ENCODE assay signal across 8 cellular contexts in genomic region chr11:67572747-67573419, GRCh38. TPM values are rescaled to one million over a fixed set of nuclear protein-coding genes. Genes with fewer than 3 reads are reported as not detected.
DNase-seq lines count a peak whose midpoint lies in the region; ATAC-seq, FAIRE-seq and TF ChIP-seq lines count a peak whose summit lies in the region.

No MANE protein-coding gene starts in this region.

- no peak overlapping the region for H3K4me3 Mint-ChIP-seq in activated naive CD4-positive, alpha-beta T cell treated with anti-CD3 and anti-CD28 coated beads for 36 hours

- FAIRE-seq in GM12892 (lab: Jason Lieb, UNC): peak; percentile 69

- intact Hi-C loops in activated naive CD4-positive, alpha-beta T cell treated with anti-CD3 and anti-CD28 coated beads for 36 hours (cut with micrococcal nuclease): no loop called here

- peak; percentile 76 for TF ChIP-seq CTCF in hepatocyte (IDR thresholded peaks at IDR 0.05; ENCODE audit: poor library complexity)

- H3K27me3 Mint-ChIP-seq in activated naive CD4-positive, alpha-beta T cell treated with anti-CD3 and anti-CD28 coated beads for 36 hours (ENCODE audit: low read depth): peaks cover 8% of the 10 kb centered on the region

- CTCF ChIA-PET in activated naive CD4-positive, alpha-beta T cell treated with anti-CD3 and anti-CD28 coated beads for 36 hours (lab: Charles Lee): interaction anchor here (0.6 to 2.0 kb wide), 6 partner anchors 10 to 87 kb away, joined by 3 to 10 read pairs (median 4); no protein-coding TSS in a partner anchor

- H3K4me2 ChIP-seq in hepatocyte: no peak overlapping the region

- H3K9me3 Mint-ChIP-seq in activated naive CD4-positive, alpha-beta T cell treated with anti-CD3 and anti-CD28 coated beads for 36 hours: no peaks in the 10 kb centered on the region

- no peak overlapping the region for H3K27ac Mint-ChIP-seq in activated naive CD4-positive, alpha-beta T cell treated with anti-CD3 and anti-CD28 coated beads for 36 hours

- H2AFZ ChIP-seq in hepatocyte: no peak overlapping the region

- peak overlapping the region; percentile 60 for H3K27ac ChIP-seq in hepatocyte

- no peak overlapping the region for H3K4me3 ChIP-seq in hepatocyte

- WGBS in hepatocyte (ENCODE audit: low lambda C conversion rate, missing lambda C conversion rate): 51% methylated on average over 21 of the region's 21 CpGs

- no peak for TF ChIP-seq POLR2A in GM12892 (IDR thresholded peaks at IDR 0.05; ENCODE audit: low read depth, low read length)

- DNase-seq in Ammon's horn (ENCODE audit: low spot score) (peak; percentile 68), GM12892 (ENCODE audit: insufficient read length) (no peak), NCI-H460 (ENCODE audit: extremely low read depth, low read depth) (peak; percentile 61), hepatocyte (ENCODE audit: low spot score) (peak; percentile 84), ureter (ENCODE audit: low spot score) (no peak)
- peak; percentile 59 for DNase-seq in activated naive CD4-positive, alpha-beta T cell treated with anti-CD3 and anti-CD28 coated beads for 36 hours
- peak; percentile 40 for DNase-seq in stimulated activated CD4-positive, alpha-beta T cell treated with anti-CD3 and anti-CD28 coated beads, Interleukin-2, amount 100 ng/mL, for 24 hours

- no peaks in the 10 kb centered on the region for H3K79me2 ChIP-seq in hepatocyte

- no peaks in the 10 kb centered on the region for H3K36me3 ChIP-seq in hepatocyte (replicated peaks; ENCODE audit: insufficient read depth, low read depth)

- H4K20me1 ChIP-seq in hepatocyte (ENCODE audit: insufficient read depth, poor library complexity, severe bottlenecking): no peaks in the 10 kb centered on the region

- H3K27me3 ChIP-seq in hepatocyte: no peaks in the 10 kb centered on the region

- H3K4me1 ChIP-seq in hepatocyte (ENCODE audit: insufficient read depth): no peaks in the 10 kb centered on the region

- no peaks in the 10 kb centered on the region for H3K4me1 Mint-ChIP-seq in activated naive CD4-positive, alpha-beta T cell treated with anti-CD3 and anti-CD28 coated beads for 36 hours (ENCODE audit: low read depth)

- H3K36me3 Mint-ChIP-seq in activated naive CD4-positive, alpha-beta T cell treated with anti-CD3 and anti-CD28 coated beads for 36 hours (ENCODE audit: low read depth): no peaks in the 10 kb centered on the region

- no peak for ATAC-seq in HG02973 (IDR thresholded peaks at IDR 0.05; ENCODE audit: unreplicated experiment)

- no peaks in the 10 kb centered on the region for H3K9me2 ChIP-seq in hepatocyte (replicated peaks; ENCODE audit: insufficient read depth)

- H3K9me3 ChIP-seq in hepatocyte (ENCODE audit: low read depth): no peaks in the 10 kb centered on the region

RNA-seq across cellular contexts. Expression of gene GSTP1, which starts 10.7 kb away (rescaled TPM):
- 993 TPM for polyA plus RNA-seq in GM12892 (2012; ENCODE audit: missing spikeins)
- 665 and 811 TPM in 2 replicates for total RNA-seq in NCI-H460 (2014; rRNA removed; shearing (Covaris generic))
- 736 and 991 TPM in 2 replicates for polyA plus RNA-seq in NCI-H460 (2014; cell fraction: nucleus; rRNA removed)
- 100 to 1,000 TPM; 398 to 403 TPM for total RNA-seq in activated naive CD4-positive, alpha-beta T cell treated with anti-CD3 and anti-CD28 coated beads for 36 hours
- total RNA-seq in hepatocyte (943 and 1,040 TPM in 2 replicates), ureter (771 TPM)
- 1,974 and 1,982 TPM in 2 replicates for polyA plus RNA-seq in hepatocyte

RNA-seq across cellular contexts. Expression of gene NDUFV1, which starts 33.9 kb away (rescaled TPM):
- 150 TPM for polyA plus RNA-seq in GM12892 (2012; ENCODE audit: missing spikeins)
- total RNA-seq in NCI-H460 (2014; rRNA removed; shearing (Covaris generic)): 152 and 162 TPM in 2 replicates
- polyA plus RNA-seq in NCI-H460 (2014; cell fraction: nucleus; rRNA removed): 685 and 736 TPM in 2 replicates
- total RNA-seq in activated naive CD4-positive, alpha-beta T cell treated with anti-CD3 and anti-CD28 coated beads for 36 hours: 100 to 1,000 TPM; 347 to 356 TPM
- total RNA-seq in hepatocyte: 163 and 194 TPM in 2 replicates
- 226 and 239 TPM in 2 replicates for polyA plus RNA-seq in hepatocyte
- total RNA-seq in ureter: 199 TPM

RNA-seq across cellular contexts. Expression of gene CABP2, which starts 49.6 kb away (rescaled TPM):
- polyA plus RNA-seq in GM12892 (2012; ENCODE audit: missing spikeins): not detected
- not detected in 2 replicates for total RNA-seq in NCI-H460 (2014; rRNA removed; shearing (Covaris generic))
- polyA plus RNA-seq in NCI-H460 (2014; cell fraction: nucleus; rRNA removed): not detected in 2 replicates
- total RNA-seq in activated naive CD4-positive, alpha-beta T cell treated with anti-CD3 and anti-CD28 coated beads for 36 hours: not detected
- total RNA-seq in hepatocyte (not detected in 2 replicates), ureter (not detected)
- not detected in 2 replicates for polyA plus RNA-seq in hepatocyte

RNA-seq across cellular contexts. Expression of gene NUDT8, which starts 56.9 kb away (rescaled TPM):
- polyA plus RNA-seq in GM12892 (2012; ENCODE audit: missing spikeins): 11.1 TPM
- total RNA-seq in NCI-H460 (2014; rRNA removed; shearing (Covaris generic)): 3.5 and 6.9 TPM in 2 replicates
- polyA plus RNA-seq in NCI-H460 (2014; cell fraction: nucleus; rRNA removed): 34.1 and 51.9 TPM in 2 replicates
- 10 to 100 TPM; 29.7 to 30.4 TPM for total RNA-seq in activated naive CD4-positive, alpha-beta T cell treated with anti-CD3 and anti-CD28 coated beads for 36 hours
- 12.9 and 13.6 TPM in 2 replicates for total RNA-seq in hepatocyte
- 28.7 and 29.2 TPM in 2 replicates for polyA plus RNA-seq in hepatocyte
- total RNA-seq in ureter: 6.9 TPM

Comparison
In these comparisons a context has a peak if more than half of its experiments do, and no peak if none do; other contexts are left out.
1. DNase-seq: peak in Ammon's horn (single experiment), NCI-H460 (single experiment), activated naive CD4-positive, alpha-beta T cell treated with anti-CD3 and anti-CD28 coated beads for 36 hours (single experiment), hepatocyte (single experiment) and stimulated activated CD4-positive, alpha-beta T cell treated with anti-CD3 and anti-CD28 coated beads, Interleukin-2, amount 100 ng/mL, for 24 hours (2 of 2); none in GM12892 (single experiment) and ureter (single experiment).